Comparison of ENCODE assay signal across 24 cellular contexts in genomic region chr18:36627616-36628015, GRCh38.
"Had no signal": no experiment of that assay in that cellular context is flagged by ENCODE, and none has a peak within 500 bp of the region (broad histone marks: within the 10 kb centered on the region; RNA-seq: fewer than 3 reads in every experiment).

No MANE protein-coding gene starts in this region.

- H3K36me3 Mint-ChIP-seq: activated naive CD4-positive, alpha-beta T cell treated with anti-CD3 and anti-CD28 coated beads, Interleukin-2, amount 50 U/mL, for 24 hours; naive B cell; stimulated activated memory B cell treated with anti-CD40 and anti-IgM and Interleukin-4, amounts not matched to agents 10 μg/mL and 1 μg/mL and 100 μg/mL, for 72 hours had no signal

- H3K4me1 Mint-ChIP-seq: activated CD4-positive, alpha-beta T cell treated with anti-CD3 and anti-CD28 coated beads, Interleukin-2, amount 10 ng/mL, durations not matched to agents 24 days and 14 days; activated naive CD4-positive, alpha-beta T cell treated with anti-CD3 and anti-CD28 coated beads, Interleukin-2, amount 50 U/mL, for 24 hours; endodermal cell; naive B cell; stimulated activated memory B cell treated with anti-CD40 and anti-IgM and Interleukin-4, amounts not matched to agents 10 μg/mL and 1 μg/mL and 100 μg/mL, for 72 hours had no signal

- H3K27me3 ChIP-seq: breast epithelium, right lobe of liver, upper lobe of right lung had no signal

- H3K9me3 ChIP-seq: breast epithelium, lower lobe of right lung, right lobe of liver, upper lobe of right lung had no signal

- H3K4me3 Mint-ChIP-seq: activated CD4-positive, alpha-beta T cell treated with anti-CD3 and anti-CD28 coated beads, Interleukin-2, amount 10 ng/mL, durations not matched to agents 24 days and 14 days; activated CD8-positive, alpha-beta T cell treated with anti-CD3 and anti-CD28 coated beads, Interleukin-2, amount 10 ng/mL, durations not matched to agents 7 days and 5 days; activated naive CD4-positive, alpha-beta T cell treated with anti-CD3 and anti-CD28 coated beads, Interleukin-2, amount 50 U/mL, for 24 hours; endodermal cell; naive B cell; stimulated activated memory B cell treated with anti-CD40 and anti-IgM and Interleukin-4, amounts not matched to agents 10 μg/mL and 1 μg/mL and 100 μg/mL, for 72 hours had no signal

- H3K27me3 Mint-ChIP-seq: activated CD4-positive, alpha-beta T cell treated with anti-CD3 and anti-CD28 coated beads, Interleukin-2, amount 10 ng/mL, durations not matched to agents 24 days and 14 days; naive B cell had no signal

- H3K4me3 ChIP-seq: breast epithelium, lower lobe of right lung, right lobe of liver, smooth muscle cell, upper lobe of right lung had no signal

- ATAC-seq: activated CD4-positive, CD25-positive, alpha-beta regulatory T cell treated with anti-CD3 and anti-CD28 coated beads, Interleukin-2, amount 50 U/mL, for 24 hours; activated CD8-positive, alpha-beta T cell treated with anti-CD3 and anti-CD28 coated beads, Interleukin-2, amount 10 ng/mL, durations not matched to agents 7 days and 5 days; left colon; lower lobe of right lung; right lobe of liver; SK-N-SH treated with all-trans-retinoic acid at 6 μM for 48 hours; stimulated activated memory B cell treated with anti-CD40 and anti-IgM and Interleukin-4, amounts not matched to agents 10 μg/mL and 1 μg/mL and 100 μg/mL, for 72 hours; upper lobe of right lung had no signal

- H3K27ac ChIP-seq: epithelial cell of prostate, lower lobe of right lung, parathyroid adenoma, right lobe of liver, VCaP had no signal

- DNase-seq: activated CD4-positive, alpha-beta T cell treated with anti-CD3 and anti-CD28 coated beads, Interleukin-2, amount 10 ng/mL, durations not matched to agents 24 days and 14 days; activated CD8-positive, alpha-beta T cell treated with anti-CD3 and anti-CD28 coated beads, Interleukin-2, amount 10 ng/mL, durations not matched to agents 7 days and 5 days; activated gamma-delta T cell treated with Interleukin-2 at 50 U/mL for 16 hours; activated T-cell treated with anti-CD3 and anti-CD28 coated beads, Interleukin-2, amount 50 U/mL, for 1 hour; cerebellar nuclear complex; cortex of kidney; endodermal cell; islet precursor cell; left colon; lower lobe of right lung; naive B cell; nucleus accumbens; right lobe of liver; stimulated activated CD4-positive, alpha-beta T cell treated with anti-CD3 and anti-CD28 coated beads, Interleukin-15, amount 100 ng/mL, for 24 hours; upper lobe of right lung had no signal

- H3K9me3 Mint-ChIP-seq: activated CD4-positive, alpha-beta T cell treated with anti-CD3 and anti-CD28 coated beads, Interleukin-2, amount 10 ng/mL, durations not matched to agents 24 days and 14 days; activated naive CD4-positive, alpha-beta T cell treated with anti-CD3 and anti-CD28 coated beads, Interleukin-2, amount 50 U/mL, for 24 hours; endodermal cell had no signal

- H3K27ac Mint-ChIP-seq: activated CD4-positive, alpha-beta T cell treated with anti-CD3 and anti-CD28 coated beads, Interleukin-2, amount 10 ng/mL, durations not matched to agents 24 days and 14 days; activated CD8-positive, alpha-beta T cell treated with anti-CD3 and anti-CD28 coated beads, Interleukin-2, amount 10 ng/mL, durations not matched to agents 7 days and 5 days; activated naive CD4-positive, alpha-beta T cell treated with anti-CD3 and anti-CD28 coated beads, Interleukin-2, amount 50 U/mL, for 24 hours; endodermal cell; naive B cell; stimulated activated memory B cell treated with anti-CD40 and anti-IgM and Interleukin-4, amounts not matched to agents 10 μg/mL and 1 μg/mL and 100 μg/mL, for 72 hours had no signal

- H3K36me3 ChIP-seq: breast epithelium, lower lobe of right lung, right lobe of liver, upper lobe of right lung had no signal

- H3K4me1 ChIP-seq: breast epithelium, lower lobe of right lung, parathyroid adenoma, right lobe of liver had no signal
